Comparison of ENCODE assay signal across 32 cellular contexts in the genomic region with DNA sequence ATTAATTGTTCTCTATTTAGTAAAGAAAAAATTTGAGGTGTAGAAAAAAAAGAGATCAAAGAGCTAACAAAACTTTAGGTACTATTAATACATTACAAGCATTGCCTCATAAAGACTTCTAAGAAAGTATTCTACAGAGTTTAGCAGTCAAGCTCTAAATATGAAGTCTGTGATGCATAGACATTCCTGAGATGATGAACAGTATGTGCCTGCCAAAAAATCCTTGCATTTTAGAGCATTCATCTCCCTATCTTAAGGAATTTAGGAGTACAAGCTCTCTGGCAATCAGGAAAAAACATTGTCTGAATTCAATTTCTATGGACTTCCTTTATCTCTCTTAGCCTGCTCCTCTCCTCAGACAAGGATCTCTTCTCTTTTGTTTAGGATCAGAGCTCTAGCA.
"Had no signal": no experiment of that assay in that cellular context is flagged by ENCODE, and none has a peak within 500 bp of the region (broad histone marks: within the 10 kb centered on the region; RNA-seq: fewer than 3 reads in every experiment).

No MANE protein-coding gene starts in this region.

- H3K4me1 ChIP-seq: ascending aorta, esophagus muscularis mucosa, gastroesophageal sphincter, pancreas, prostate gland, upper lobe of right lung had no signal

- H3K27ac ChIP-seq: ascending aorta, esophagus muscularis mucosa, gastroesophageal sphincter, hepatocyte, neutrophil, pancreas, prostate gland, skin epidermis, upper lobe of right lung had no signal

- H3K4me2 ChIP-seq: hepatocyte had no signal

- H3K4me1 Mint-ChIP-seq: immature natural killer cell; memory B cell; nephron progenitor cell; stimulated activated effector memory CD8-positive, alpha-beta T cell treated with anti-CD3 and anti-CD28 coated beads, Interleukin-12 subunit alpha, Interleukin-12 subunit beta, amount 100 ng/mL, for 72 hours had no signal

- FAIRE-seq: colon, pancreas had no signal

- H3K27ac Mint-ChIP-seq: activated naive CD8-positive, alpha-beta T cell; activated T-cell treated with anti-CD3 and anti-CD28 coated beads, Interleukin-2, amount 50 U/mL, for 72 hours; immature natural killer cell; memory B cell; nephron progenitor cell; stimulated activated effector memory CD8-positive, alpha-beta T cell treated with anti-CD3 and anti-CD28 coated beads, Interleukin-12 subunit alpha, Interleukin-12 subunit beta, amount 100 ng/mL, for 72 hours; stimulated activated naive CD8-positive, alpha-beta T cell treated with anti-CD3 and anti-CD28 coated beads, Interleukin-15, Interleukin-2, amounts not matched to agents 100 ng/mL and 50 ng/mL, for 24 hours; T-helper 2 cell treated with Interferon-gamma antibody and Interleukin-4, amounts not matched to agents 5 μg/mL and 100 μg/mL, for 36 hours had no signal

- ATAC-seq: activated T-cell treated with anti-CD3 and anti-CD28 coated beads, Interleukin-2, amount 50 U/mL, for 72 hours; gastroesophageal sphincter; mucosa of descending colon; pancreas; sciatic nerve; stimulated activated effector memory CD8-positive, alpha-beta T cell treated with anti-CD3 and anti-CD28 coated beads, Interleukin-12 subunit alpha, Interleukin-12 subunit beta, amount 100 ng/mL, for 72 hours; upper lobe of right lung had no signal

- H3K9me3 Mint-ChIP-seq: activated T-cell treated with anti-CD3 and anti-CD28 coated beads, Interleukin-2, amount 50 U/mL, for 72 hours; memory B cell; nephron progenitor cell; stimulated activated naive CD8-positive, alpha-beta T cell treated with anti-CD3 and anti-CD28 coated beads, Interleukin-15, Interleukin-2, amounts not matched to agents 100 ng/mL and 50 ng/mL, for 24 hours had no signal

- H3K27me3 Mint-ChIP-seq: activated naive CD8-positive, alpha-beta T cell; memory B cell; stimulated activated naive CD8-positive, alpha-beta T cell treated with anti-CD3 and anti-CD28 coated beads, Interleukin-15, Interleukin-2, amounts not matched to agents 100 ng/mL and 50 ng/mL, for 24 hours had no signal

- H3K4me3 Mint-ChIP-seq: activated naive CD8-positive, alpha-beta T cell; activated T-cell treated with anti-CD3 and anti-CD28 coated beads, Interleukin-2, amount 50 U/mL, for 72 hours; immature natural killer cell; memory B cell; nephron progenitor cell; stimulated activated effector memory CD8-positive, alpha-beta T cell treated with anti-CD3 and anti-CD28 coated beads, Interleukin-12 subunit alpha, Interleukin-12 subunit beta, amount 100 ng/mL, for 72 hours; stimulated activated naive CD8-positive, alpha-beta T cell treated with anti-CD3 and anti-CD28 coated beads, Interleukin-15, Interleukin-2, amounts not matched to agents 100 ng/mL and 50 ng/mL, for 24 hours; T-helper 2 cell treated with Interferon-gamma antibody and Interleukin-4, amounts not matched to agents 5 μg/mL and 100 μg/mL, for 36 hours had no signal

- H3K9me3 ChIP-seq: ascending aorta, esophagus muscularis mucosa, gastroesophageal sphincter, neutrophil, pancreas, prostate gland, upper lobe of right lung had no signal

- H3K79me2 ChIP-seq: hepatocyte had no signal

- DNase-seq: activated CD4-positive, alpha-beta T cell treated with anti-CD3 and anti-CD28 coated beads for 4 hours; activated CD4-positive, alpha-beta T cell treated with anti-CD3 and anti-CD28 coated beads, Interleukin-2, amount 50 U/mL, for 4 hours; activated effector memory CD4-positive, alpha-beta T cell treated with Interleukin-2 at 50 U/mL for 16 hours; activated naive CD4-positive, alpha-beta T cell treated with Interleukin-2 at 50 U/mL for 16 hours; activated T-cell treated with anti-CD3 and anti-CD28 coated beads for 4 hours; activated T-cell treated with anti-CD3 and anti-CD28 coated beads, Interleukin-2, amount 50 U/mL, for 72 hours; central memory CD4-positive, alpha-beta T cell; dermis blood vessel endothelial cell; effector CD4-positive, alpha-beta T cell; immature natural killer cell; mucosa of descending colon; nephron progenitor cell; pancreas; retina; stimulated activated CD4-positive, alpha-beta T cell treated with anti-CD3 and anti-CD28 coated beads, Interleukin-12 subunit alpha, Interleukin-12 subunit beta, amount 100 ng/mL, for 4 hours; stimulated activated CD4-positive, alpha-beta T cell treated with anti-CD3 and anti-CD28 coated beads, Interleukin-4, amount 100 ng/mL, for 1 hour; T-helper 1 cell; upper lobe of right lung had no signal

- H2AFZ ChIP-seq: hepatocyte had no signal

- H3K4me3 ChIP-seq: ascending aorta, esophagus muscularis mucosa, gastroesophageal sphincter, hepatocyte, mucosa of descending colon, pancreas, prostate gland, skin epidermis, upper lobe of right lung had no signal

- H3K27me3 ChIP-seq: ascending aorta, esophagus muscularis mucosa, gastroesophageal sphincter, hepatocyte, neutrophil, pancreas, upper lobe of right lung had no signal

- H3K36me3 Mint-ChIP-seq: activated naive CD8-positive, alpha-beta T cell; immature natural killer cell; memory B cell; stimulated activated effector memory CD8-positive, alpha-beta T cell treated with anti-CD3 and anti-CD28 coated beads, Interleukin-12 subunit alpha, Interleukin-12 subunit beta, amount 100 ng/mL, for 72 hours had no signal

- H3K36me3 ChIP-seq: ascending aorta, esophagus muscularis mucosa, gastroesophageal sphincter, neutrophil, pancreas, prostate gland, upper lobe of right lung had no signal
